Comparison of ENCODE assay signal across 12 cellular contexts in genomic region chr9:124733964-124734740, GRCh38. TPM values are rescaled to one million over a fixed set of nuclear protein-coding genes. Genes with fewer than 3 reads are reported as not detected.
A peak's percentile ranks its signal among the peaks of the same experiment; 100 is the strongest.
DNase-seq lines count a peak whose midpoint lies in the region; FAIRE-seq and TF ChIP-seq lines count a peak whose summit lies in the region.
"Had no signal": no experiment of that assay in that cellular context is flagged by ENCODE, and none has a peak within 500 bp of the region (broad histone marks: within the 10 kb centered on the region; RNA-seq: fewer than 3 reads in every experiment).

No MANE protein-coding gene starts in this region.

- H3K27me3 Mint-ChIP-seq in nephron progenitor cell (ENCODE audit: low read depth, poor library complexity): peaks cover 4% of the 10 kb centered on the region
- peaks cover 26% of the 10 kb centered on the region for H3K27me3 Mint-ChIP-seq in activated T-cell treated with anti-CD3 and anti-CD28 coated beads, Interleukin-2, amount 50 U/mL, for 24 hours

- intact Hi-C loops in stomach (cut with DNase I; ENCODE audit: low total_unique reads): no loop called here

- no peaks in the 10 kb centered on the region for H3K36me3 ChIP-seq in stomach

- WGBS in stomach, 5 donors: 51 to 71% (median 60%) methylated on average over 14 of the region's 14 CpGs

- H3K9me3 Mint-ChIP-seq in nephron progenitor cell: no peaks in the 10 kb centered on the region
- H3K9me3 Mint-ChIP-seq in activated T-cell treated with anti-CD3 and anti-CD28 coated beads, Interleukin-2, amount 50 U/mL, for 24 hours: no peaks in the 10 kb centered on the region

- no peak overlapping the region for H3K27ac ChIP-seq in stomach

- no peak overlapping the region for H3K4me3 ChIP-seq in epithelial cell of esophagus (ENCODE audit: low read length)
- H3K4me3 ChIP-seq in stomach: no peak overlapping the region
- H3K4me3 ChIP-seq: skin epidermis had no signal

- TF ChIP-seq CTCF in epithelial cell of esophagus (IDR thresholded peaks at IDR 0.05; ENCODE audit: insufficient read depth, low read depth, low read length, missing control alignments): no peak
- TF ChIP-seq CTCF in nephron progenitor cell (IDR thresholded peaks at IDR 0.05): no peak
- no peak for TF ChIP-seq CTCF in stomach (IDR thresholded peaks at IDR 0.05)

- peak overlapping the region; percentile 91 for H3K27ac Mint-ChIP-seq in nephron progenitor cell
- no peak overlapping the region for H3K27ac Mint-ChIP-seq in activated T-cell treated with anti-CD3 and anti-CD28 coated beads, Interleukin-2, amount 50 U/mL, for 24 hours

- DNase-seq in H54 (ENCODE audit: insufficient read length, low spot score): no peak
- DNase-seq in NCI-H526 treated with DMSO at 0.1 percent for 48 hours (lab: John Stamatoyannopoulos, UW): peak; percentile 29
- peak; percentile 59 for DNase-seq in epithelial cell of esophagus (ENCODE audit: low read depth)
- no peak for DNase-seq in nephron progenitor cell
- no peak for DNase-seq in activated T-cell treated with anti-CD3 and anti-CD28 coated beads, Interleukin-2, amount 50 U/mL, for 24 hours
- no peak for DNase-seq in stomach
- DNase-seq in activated CD8-positive, alpha-beta memory T cell treated with anti-CD3 and anti-CD28 coated beads for 24 hours: no peak
- no peak for DNase-seq in central memory CD4-positive, alpha-beta T cell
- DNase-seq: activated CD4-positive, CD25-positive, alpha-beta regulatory T cell treated with anti-CD3 and anti-CD28 coated beads, Interleukin-2, amount 50 U/mL, for 72 hours; glutamatergic neuron; NCI-H446 treated with DMSO at 0.1 percent for 48 hours had no signal

- no peak for TF ChIP-seq POLR2A in H54 (IDR thresholded peaks at IDR 0.05; ENCODE audit: low read depth, low read length)
- TF ChIP-seq POLR2A in stomach (IDR thresholded peaks at IDR 0.05): no peak

- H3K27me3 ChIP-seq in stomach: no peaks in the 10 kb centered on the region

- H3K9me3 ChIP-seq in stomach: no peaks in the 10 kb centered on the region

- no peaks in the 10 kb centered on the region for H3K4me1 ChIP-seq in stomach

- no peak overlapping the region for H3K4me3 Mint-ChIP-seq in nephron progenitor cell
- no peak overlapping the region for H3K4me3 Mint-ChIP-seq in activated T-cell treated with anti-CD3 and anti-CD28 coated beads, Interleukin-2, amount 50 U/mL, for 24 hours

- H3K36me3 Mint-ChIP-seq in nephron progenitor cell (ENCODE audit: low read depth): peaks cover 59% of the 10 kb centered on the region
- no peaks in the 10 kb centered on the region for H3K36me3 Mint-ChIP-seq in activated T-cell treated with anti-CD3 and anti-CD28 coated beads, Interleukin-2, amount 50 U/mL, for 24 hours (ENCODE audit: low read depth)

- no peak for TF ChIP-seq EP300 in stomach (IDR thresholded peaks at IDR 0.05)

- H3K4me1 Mint-ChIP-seq in nephron progenitor cell: peaks cover 19% of the 10 kb centered on the region
- H3K4me1 Mint-ChIP-seq in activated T-cell treated with anti-CD3 and anti-CD28 coated beads, Interleukin-2, amount 50 U/mL, for 24 hours (ENCODE audit: low read depth): peaks cover 17% of the 10 kb centered on the region

- FAIRE-seq in H54 (lab: Jason Lieb, UNC): peak; percentile 20

RNA-seq across cellular contexts. Expression of gene NR6A1, which starts 37.0 kb away (rescaled TPM):
- 1 to 10 TPM in 4 of 5 donors, not detected in 1; 1.5 to 3.2 (median 2.9) TPM for total RNA-seq in stomach
- under 1 TPM; 0.15 to 0.60 (median 0.44) TPM for polyA plus RNA-seq in stomach

RNA-seq across cellular contexts. Expression of gene OLFML2A, which starts 42.8 kb away (rescaled TPM):
- 10 to 100 TPM in 1 of 5 donors, 1 to 10 TPM in 4; 1.7 to 91.2 (median 4.1) TPM for total RNA-seq in stomach
- 1 to 10 TPM in 1 of 3 donors, under 1 TPM in 2; 0.56 to 3.9 (median 0.61) TPM for polyA plus RNA-seq in stomach

Comparison
In these comparisons a context has a peak if more than half of its experiments do, and no peak if none do; other contexts are left out.
1. DNase-seq: peak in NCI-H526 treated with DMSO at 0.1 percent for 48 hours (single experiment) and epithelial cell of esophagus (single experiment); none in H54 (single experiment), nephron progenitor cell (single experiment), activated T-cell treated with anti-CD3 and anti-CD28 coated beads, Interleukin-2, amount 50 U/mL, for 24 hours (single experiment), stomach (single experiment), activated CD8-positive, alpha-beta memory T cell treated with anti-CD3 and anti-CD28 coated beads for 24 hours (single experiment) and central memory CD4-positive, alpha-beta T cell (single experiment).